In genomic region chr16:65353183-65353582, GRCh38 we compare ENCODE assay signal across 34 cellular contexts.
"Had no signal": no experiment of that assay in that cellular context is flagged by ENCODE, and none has a peak within 500 bp of the region (broad histone marks: within the 10 kb centered on the region; RNA-seq: fewer than 3 reads in every experiment).

No MANE protein-coding gene starts in this region.

- H3K4me3 ChIP-seq: MG63 had no signal

- DNase-seq: Karpas-422, Kasumi-1, KG1, MG63, MM.1S, MV-4-11, NCI-H1048, NCI-H1092, NCI-H1092 treated with DMSO at 0.1 percent for 48 hours, NCI-H1105, NCI-H1105 treated with DMSO at 0.1 percent for 48 hours, NCI-H1417, NCI-H1417 treated with DMSO at 0.1 percent for 48 hours, NCI-H1436, NCI-H1436 treated with DMSO at 0.1 percent for 48 hours, NCI-H146, NCI-H1694, NCI-H1694 treated with DMSO at 0.1 percent for 48 hours, NCI-H187, NCI-H187 treated with DMSO at 0.1 percent for 48 hours, NCI-H1930, NCI-H2029, NCI-H2029 treated with DMSO at 0.1 percent for 48 hours, NCI-H2081, NCI-H2081 treated with DMSO at 0.1 percent for 48 hours, NCI-H2107, NCI-H2171, NCI-H2171 treated with DMSO at 0.1 percent for 48 hours, NCI-H2227 treated with DMSO at 0.1 percent for 48 hours, NCI-H345, NCI-H446, NCI-H446 treated with DMSO at 0.1 percent for 48 hours, NCI-H510A had no signal

- H3K27ac ChIP-seq: KMS-11 had no signal

- H3K9me3 ChIP-seq: MG63 had no signal

- H3K36me3 ChIP-seq: MG63 had no signal

- H3K27me3 ChIP-seq: MG63 had no signal
